ENCODE assay signal across 17 cellular contexts in genomic region chr5:126793097-126793496, GRCh38. TPM values are rescaled to one million over a fixed set of nuclear protein-coding genes. Genes with fewer than 3 reads are reported as not detected.
DNase-seq lines count a peak whose midpoint lies in the region; ATAC-seq lines count a peak whose summit lies in the region.
"Had no signal": no experiment of that assay in that cellular context is flagged by ENCODE, and none has a peak within 500 bp of the region (broad histone marks: within the 10 kb centered on the region; RNA-seq: fewer than 3 reads in every experiment).

No MANE protein-coding gene starts in this region.

- H2AK5ac ChIP-seq in trophoblast cell (ENCODE audit: low read length), result no peak overlapping the region

- intact Hi-C loops in head of caudate nucleus (cut with DNase I), result no loop called here

- H3K9ac ChIP-seq in trophoblast cell (ENCODE audit: low read length), result no peak overlapping the region

- no peak overlapping the region for H3K4me3 Mint-ChIP-seq in activated CD4-positive, alpha-beta T cell treated with anti-CD3 and anti-CD28 coated beads, Interleukin-2, amount 10 ng/mL, durations not matched to agents 7 days and 5 days
- no peak overlapping the region for H3K4me3 Mint-ChIP-seq in T-helper 17 cell
- H3K4me3 Mint-ChIP-seq: activated naive CD4-positive, alpha-beta T cell treated with anti-CD3 and anti-CD28 coated beads, Interleukin-2, amount 50 U/mL, for 24 hours; immature natural killer cell; neural crest cell; stimulated activated effector memory CD8-positive, alpha-beta T cell treated with anti-CD3 and anti-CD28 coated beads, Interleukin-12 subunit alpha, Interleukin-12 subunit beta, amount 100 ng/mL, for 72 hours had no signal

- H3K18ac ChIP-seq in trophoblast cell (ENCODE audit: low read length), result no peak overlapping the region

- H3K27me3 ChIP-seq in trophoblast cell (ENCODE audit: insufficient read depth, low read length), result no peaks in the 10 kb centered on the region
- H3K27me3 ChIP-seq: upper lobe of left lung had no signal

- H3K27ac Mint-ChIP-seq in activated CD4-positive, alpha-beta T cell treated with anti-CD3 and anti-CD28 coated beads, Interleukin-2, amount 10 ng/mL, durations not matched to agents 7 days and 5 days, result peak overlapping the region; percentile 81
- H3K27ac Mint-ChIP-seq in T-helper 17 cell, result peak overlapping the region; percentile 69
- H3K27ac Mint-ChIP-seq: activated naive CD4-positive, alpha-beta T cell treated with anti-CD3 and anti-CD28 coated beads, Interleukin-2, amount 50 U/mL, for 24 hours; stimulated activated effector memory CD8-positive, alpha-beta T cell treated with anti-CD3 and anti-CD28 coated beads, Interleukin-12 subunit alpha, Interleukin-12 subunit beta, amount 100 ng/mL, for 72 hours had no signal

- H3K27ac ChIP-seq in trophoblast cell (ENCODE audit: low read depth, low read length), result no peak overlapping the region
- H3K27ac ChIP-seq: upper lobe of left lung had no signal

- no peak overlapping the region for H3K4me2 ChIP-seq in trophoblast cell (ENCODE audit: low read length)
- H3K4me2 ChIP-seq: A549 had no signal

- no peak overlapping the region for H2BK120ac ChIP-seq in trophoblast cell (ENCODE audit: insufficient read depth, low read length, poor library complexity)

- ATAC-seq in GM21723 (IDR thresholded peaks at IDR 0.05; ENCODE audit: unreplicated experiment), result peak; percentile 40
- no peak for ATAC-seq in T-helper 17 cell
- no peak for ATAC-seq in GM18858 (IDR thresholded peaks at IDR 0.05; ENCODE audit: unreplicated experiment)
- ATAC-seq: A549; sciatic nerve; stimulated activated effector memory CD8-positive, alpha-beta T cell treated with anti-CD3 and anti-CD28 coated beads, Interleukin-12 subunit alpha, Interleukin-12 subunit beta, amount 100 ng/mL, for 72 hours had no signal

- H3K9me3 ChIP-seq in T-helper 17 cell (ENCODE audit: control insufficient read depth, low read length, poor library complexity, severe bottlenecking), result no peaks in the 10 kb centered on the region
- H3K9me3 ChIP-seq in trophoblast cell (ENCODE audit: insufficient read depth, low read depth, low read length), result no peaks in the 10 kb centered on the region
- H3K9me3 ChIP-seq: A549, upper lobe of left lung had no signal

- no peak overlapping the region for H3K4me3 ChIP-seq in trophoblast cell (ENCODE audit: low read depth, low read length)
- H3K4me3 ChIP-seq: A549, upper lobe of left lung had no signal

- H2BK5ac ChIP-seq in trophoblast cell (ENCODE audit: low read depth, low read length, poor library complexity), result no peak overlapping the region

- no CpG with 5 or more reads among the region's 3 CpGs for WGBS in trophoblast cell (ENCODE audit: extremely low coverage, insufficient coverage, insufficient read length)

- H3K4me1 Mint-ChIP-seq in activated CD4-positive, alpha-beta T cell treated with anti-CD3 and anti-CD28 coated beads, Interleukin-2, amount 10 ng/mL, durations not matched to agents 7 days and 5 days, result peaks cover 64% of the 10 kb centered on the region
- H3K4me1 Mint-ChIP-seq in T-helper 17 cell, result peaks cover 32% of the 10 kb centered on the region

- H3K23ac ChIP-seq in trophoblast cell (ENCODE audit: low read length), result no peak overlapping the region

- peaks cover 25% of the 10 kb centered on the region for H3K36me3 Mint-ChIP-seq in activated CD4-positive, alpha-beta T cell treated with anti-CD3 and anti-CD28 coated beads, Interleukin-2, amount 10 ng/mL, durations not matched to agents 7 days and 5 days (ENCODE audit: low read depth)
- peaks cover 7% of the 10 kb centered on the region for H3K36me3 Mint-ChIP-seq in T-helper 17 cell (ENCODE audit: low read depth)

- peaks cover 0 to 1% of the 10 kb centered on the region in 2 experiments for H3K36me3 ChIP-seq in trophoblast cell (ENCODE audit: control insufficient read depth in 1 of 2, insufficient read depth in 2 of 2, low read length in 2 of 2)
- H3K36me3 ChIP-seq: upper lobe of left lung had no signal

- H2BK12ac ChIP-seq in trophoblast cell (ENCODE audit: low read length), result no peak overlapping the region

- H4K91ac ChIP-seq in trophoblast cell (ENCODE audit: low read depth, low read length), result no peak overlapping the region

- peaks cover 25% of the 10 kb centered on the region for H3K79me2 ChIP-seq in trophoblast cell (ENCODE audit: control insufficient read depth, insufficient read depth, low read length, poor library complexity)

- no peaks in the 10 kb centered on the region for H3K9me3 Mint-ChIP-seq in activated CD4-positive, alpha-beta T cell treated with anti-CD3 and anti-CD28 coated beads, Interleukin-2, amount 10 ng/mL, durations not matched to agents 7 days and 5 days
- H3K9me3 Mint-ChIP-seq: activated naive CD4-positive, alpha-beta T cell treated with anti-CD3 and anti-CD28 coated beads, Interleukin-2, amount 50 U/mL, for 24 hours; immature natural killer cell; neural crest cell; stimulated activated effector memory CD8-positive, alpha-beta T cell treated with anti-CD3 and anti-CD28 coated beads, Interleukin-12 subunit alpha, Interleukin-12 subunit beta, amount 100 ng/mL, for 72 hours had no signal

- no peaks in the 10 kb centered on the region for H3K4me1 ChIP-seq in trophoblast cell (ENCODE audit: control insufficient read depth in 1 of 2, insufficient read depth in 2 of 2, low read length in 2 of 2)
- H3K4me1 ChIP-seq: upper lobe of left lung had no signal

- no peak overlapping the region for H4K8ac ChIP-seq in trophoblast cell (ENCODE audit: low read depth, low read length)

- H3K14ac ChIP-seq in trophoblast cell (ENCODE audit: low read length), result no peak overlapping the region

- H3K4ac ChIP-seq in trophoblast cell (ENCODE audit: low read depth, low read length), result peak overlapping the region; percentile 8

- H4K12ac ChIP-seq in trophoblast cell (ENCODE audit: low read depth, low read length), result no peak overlapping the region

- CTCF ChIA-PET in activated CD4-positive, alpha-beta T cell treated with anti-CD3 and anti-CD28 coated beads, Interleukin-2, amount 10 ng/mL, durations not matched to agents 7 days and 5 days (lab: Charles Lee), result interaction anchor here (0.6 to 2.8 kb wide), 2 partner anchors 8 to 13 kb away, joined by 3 to 14 read pairs; no protein-coding TSS in a partner anchor

- H2AFZ ChIP-seq in trophoblast cell (ENCODE audit: insufficient read depth, low read length, poor library complexity), result no peak overlapping the region

- no peaks in the 10 kb centered on the region for H3K27me3 Mint-ChIP-seq in activated CD4-positive, alpha-beta T cell treated with anti-CD3 and anti-CD28 coated beads, Interleukin-2, amount 10 ng/mL, durations not matched to agents 7 days and 5 days
- no peaks in the 10 kb centered on the region for H3K27me3 Mint-ChIP-seq in T-helper 17 cell
- H3K27me3 Mint-ChIP-seq: activated naive CD4-positive, alpha-beta T cell treated with anti-CD3 and anti-CD28 coated beads, Interleukin-2, amount 50 U/mL, for 24 hours had no signal

- no peaks in the 10 kb centered on the region for H3K79me1 ChIP-seq in trophoblast cell (ENCODE audit: low read length)

- POLR2A ChIA-PET in activated CD4-positive, alpha-beta T cell treated with anti-CD3 and anti-CD28 coated beads, Interleukin-2, amount 10 ng/mL, durations not matched to agents 7 days and 5 days (lab: Charles Lee), result no interaction called here

- DNase-seq in activated CD4-positive, alpha-beta T cell treated with anti-CD3 and anti-CD28 coated beads, Interleukin-2, amount 10 ng/mL, durations not matched to agents 7 days and 5 days, result no peak
- DNase-seq in activated CD4-positive, alpha-beta T cell treated with anti-CD3 and anti-CD28 coated beads, Interleukin-2, amount 50 U/mL, for 1 hour, result no peak
- DNase-seq in T-helper 17 cell, result no peak
- DNase-seq in trophoblast cell, result no peak
- no peak for DNase-seq in head of caudate nucleus
- no peak for DNase-seq in stimulated activated CD4-positive, alpha-beta T cell treated with anti-CD3 and anti-CD28 coated beads, Interleukin-2, amount 100 ng/mL, for 24 hours
- DNase-seq: caudate nucleus, immature natural killer cell, NCI-H748 treated with DMSO at 0.1 percent for 48 hours had no signal

RNA-seq across cellular contexts. Expression of gene LMNB1, which starts 16.2 kb away (rescaled TPM):
- 100 to 1,000 TPM; 326 to 337 TPM for total RNA-seq in activated CD4-positive, alpha-beta T cell treated with anti-CD3 and anti-CD28 coated beads, Interleukin-2, amount 10 ng/mL, durations not matched to agents 7 days and 5 days
- 10 to 100 TPM; 21.6 to 22.2 TPM for total RNA-seq in T-helper 17 cell
- polyA plus RNA-seq in trophoblast cell (2013), result 86.1 and 91.8 TPM in 2 replicates

Comparison
In these comparisons a context has a peak if more than half of its experiments do, and no peak if none do; other contexts are left out.
1. RNA of gene LMNB1, which starts 16.2 kb away (total RNA-seq): 326 to 337 TPM in activated CD4-positive, alpha-beta T cell treated with anti-CD3 and anti-CD28 coated beads, Interleukin-2, amount 10 ng/mL, durations not matched to agents 7 days and 5 days; 21.6 to 22.2 TPM in T-helper 17 cell; every median in the first group is over 10 times any median in the second.